ENCODE assay signal across 25 cellular contexts in the genomic region with DNA sequence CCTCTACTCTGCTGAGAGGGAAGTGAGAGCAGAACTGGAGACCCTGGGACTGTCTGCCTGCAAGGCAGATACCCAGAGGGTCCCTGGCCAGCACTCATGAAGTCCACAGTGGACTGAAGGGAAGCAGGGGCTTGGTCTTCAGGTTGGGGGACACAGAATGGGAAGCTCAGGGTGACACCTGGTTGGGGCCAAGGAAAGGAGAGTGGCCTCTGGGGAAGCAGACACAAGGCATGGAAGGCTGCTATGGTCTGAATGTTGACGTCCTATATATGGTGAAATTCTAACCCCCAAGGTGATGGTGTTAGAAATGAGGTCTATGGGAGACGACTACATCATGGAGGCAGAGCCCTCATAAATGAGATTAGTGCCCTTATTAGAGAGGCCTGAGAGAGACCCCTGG.
A peak's percentile ranks its signal among the peaks of the same experiment; 100 is the strongest.
DNase-seq lines count a peak whose midpoint lies in the region; ATAC-seq and TF ChIP-seq lines count a peak whose summit lies in the region.
"Had no signal": no experiment of that assay in that cellular context is flagged by ENCODE, and none has a peak within 500 bp of the region (broad histone marks: within the 10 kb centered on the region; RNA-seq: fewer than 3 reads in every experiment).

No MANE protein-coding gene starts in this region.

- H2AK5ac ChIP-seq in neuronal stem cell (ENCODE audit: low read depth, low read length), result no peak overlapping the region

- H3K79me1 ChIP-seq in neuronal stem cell (ENCODE audit: low read depth, low read length), result no peaks in the 10 kb centered on the region

- no peak overlapping the region for H4K91ac ChIP-seq in neuronal stem cell (ENCODE audit: low read depth, low read length, poor library complexity)

- H3K36me3 ChIP-seq in right atrium auricular region (no peaks in the 10 kb centered on the region), endodermal cell (ENCODE audit: control insufficient read depth, insufficient read depth, low read length) (no peaks in the 10 kb centered on the region), neuronal stem cell (replicated peaks in 1 of 2; ENCODE audit: control insufficient read depth in 2 of 2, insufficient read depth in 2 of 2, low read length in 2 of 2) (no peaks in the 10 kb centered on the region), vagina (no peaks in the 10 kb centered on the region), right lobe of liver (no peaks in the 10 kb centered on the region), tibial artery (no peaks in the 10 kb centered on the region)
- H3K36me3 ChIP-seq: BE2C; BLaER1 treated with 17β-estradiol and CSF1 and Interleukin-3, amounts not matched to agents 10 nM and 100 nM; HAP-1 had no signal

- DNase-seq in right atrium auricular region (ENCODE audit: low spot score) (peak; percentile 18), cardiac septum (ENCODE audit: low spot score) (no peak), endodermal cell (peak; percentile 26), neuronal stem cell (ENCODE audit: low spot score) (no peak), vagina (ENCODE audit: extremely low spot score in 2 of 2) (peak; percentile 61 to 81), right lobe of liver (no peak), tibial artery (no peak)
- DNase-seq in stimulated activated CD8-positive, alpha-beta memory T cell treated with anti-CD3 and anti-CD28 coated beads, Interleukin-4, amount 100 ng/mL, for 48 hours, result no peak
- DNase-seq: 8988T; ACHN; AML-193; BE2C; CD4-positive, alpha-beta T cell; CD8-positive, alpha-beta memory T cell; DMS 273 treated with DMSO at 0.1 percent for 48 hours; DMS79; EL; GDM1; HFFc6 had no signal

- peak overlapping the region; percentile 68 for H3K18ac ChIP-seq in neuronal stem cell (ENCODE audit: low read length)

- H3K27ac Mint-ChIP-seq in endodermal cell, result no peak overlapping the region
- H3K27ac Mint-ChIP-seq: CD14-positive monocyte; CD4-positive, alpha-beta T cell; CD8-positive, alpha-beta memory T cell; GM23338; HFFc6 had no signal

- no peak for TF ChIP-seq CTCF in right atrium auricular region (IDR thresholded peaks at IDR 0.05)
- no peak for TF ChIP-seq CTCF in endodermal cell (conservative IDR thresholded peaks at IDR 0.05)
- TF ChIP-seq CTCF in vagina (IDR thresholded peaks at IDR 0.05), result no peak
- no peak for TF ChIP-seq CTCF in right lobe of liver (IDR thresholded peaks at IDR 0.05)
- no peak for TF ChIP-seq CTCF in tibial artery (IDR thresholded peaks at IDR 0.05)

- no peak overlapping the region for H3K4me3 ChIP-seq in right atrium auricular region
- no peak overlapping the region for H3K4me3 ChIP-seq in endodermal cell (ENCODE audit: low read length)
- H3K4me3 ChIP-seq in neuronal stem cell (ENCODE audit: low read length in 2 of 2), result no peak overlapping the region
- H3K4me3 ChIP-seq in vagina, result no peak overlapping the region
- H3K4me3 ChIP-seq in right lobe of liver, result no peak overlapping the region
- H3K4me3 ChIP-seq in tibial artery, result no peak overlapping the region
- H3K4me3 ChIP-seq: A549; BLaER1 treated with 17β-estradiol and CSF1 and Interleukin-3, amounts not matched to agents 10 nM and 100 nM; GM12878; GM23338; HAP-1 had no signal

- no peak overlapping the region for H3K23ac ChIP-seq in neuronal stem cell (ENCODE audit: low read depth, low read length, poor library complexity)

- no peak overlapping the region for H3K27ac ChIP-seq in right atrium auricular region
- H3K27ac ChIP-seq in endodermal cell (ENCODE audit: low read depth, low read length), result no peak overlapping the region
- no peak overlapping the region for H3K27ac ChIP-seq in neuronal stem cell (replicated peaks; ENCODE audit: low read length)
- no peak overlapping the region for H3K27ac ChIP-seq in vagina
- H3K27ac ChIP-seq in right lobe of liver, result no peak overlapping the region
- no peak overlapping the region for H3K27ac ChIP-seq in tibial artery
- H3K27ac ChIP-seq: A549; BLaER1 treated with 17β-estradiol and CSF1 and Interleukin-3, amounts not matched to agents 10 nM and 100 nM had no signal

- no peak overlapping the region for H3K14ac ChIP-seq in neuronal stem cell (ENCODE audit: low read length)

- peaks cover 4% of the 10 kb centered on the region for H3K27me3 Mint-ChIP-seq in endodermal cell (ENCODE audit: insufficient read depth)

- no peak overlapping the region for H2BK12ac ChIP-seq in neuronal stem cell (ENCODE audit: low read length)

- no peak overlapping the region for H4K8ac ChIP-seq in neuronal stem cell (ENCODE audit: low read depth, low read length)

- H3K9me3 ChIP-seq in right atrium auricular region (peaks cover 0 to 3% of the 10 kb centered on the region in 2 donors), endodermal cell (ENCODE audit: control insufficient read depth, low read length) (peaks cover 15% of the 10 kb centered on the region), neuronal stem cell (replicated peaks in 1 of 2; ENCODE audit: control insufficient read depth in 2 of 2, insufficient read depth in 1 of 2, low read depth in 1 of 2, low read length in 2 of 2) (peaks cover 4 to 5% of the 10 kb centered on the region in 2 donors), vagina (no peaks in the 10 kb centered on the region), right lobe of liver (no peaks in the 10 kb centered on the region), tibial artery (no peaks in the 10 kb centered on the region)
- H3K9me3 ChIP-seq: A549, BE2C, HAP-1 had no signal

- H2AFZ ChIP-seq in neuronal stem cell (ENCODE audit: low read length), result no peak overlapping the region

- H3K27me3 ChIP-seq in right atrium auricular region (no peaks in the 10 kb centered on the region), endodermal cell (ENCODE audit: control insufficient read depth, insufficient read depth, low read length, poor library complexity, severe bottlenecking) (no peaks in the 10 kb centered on the region), neuronal stem cell (ENCODE audit: control insufficient read depth in 3 of 3, insufficient read depth in 3 of 3, low read depth in 1 of 3, low read length in 3 of 3) (peaks cover 0 to 3% (median 2%) of the 10 kb centered on the region in 3 experiments), vagina (no peaks in the 10 kb centered on the region), right lobe of liver (no peaks in the 10 kb centered on the region), tibial artery (peaks cover 0 to 2% of the 10 kb centered on the region in 2 donors)
- H3K27me3 ChIP-seq: BE2C; BLaER1 treated with 17β-estradiol and CSF1 and Interleukin-3, amounts not matched to agents 10 nM and 100 nM had no signal

- 97 to 100% methylated on average over 2 of the region's 2 CpGs for WGBS in endodermal cell (ENCODE audit: insufficient coverage in 1 of 2, insufficient read length in 1 of 2), 2 experiments
- no CpG with 5 or more reads among the region's 2 CpGs for WGBS in neuronal stem cell (ENCODE audit: extremely low coverage in 2 of 2, insufficient read length in 2 of 2, insufficient replicate concordance in 1 of 2), 2 donors
- WGBS in right lobe of liver (ENCODE audit: insufficient coverage, low coverage, low lambda C conversion rate, missing lambda C conversion rate), result 57% methylated on average over 2 of the region's 2 CpGs

- intact Hi-C loops in cardiac septum (cut with DNase I), result no loop called here
- intact Hi-C loops in vagina (cut with DNase I), result no loop called here
- intact Hi-C loops in right lobe of liver (cut with DNase I), result no loop called here
- intact Hi-C loops in tibial artery (cut with DNase I; ENCODE audit: low total_unique reads), result no loop called here

- H3K9ac ChIP-seq in endodermal cell (ENCODE audit: extremely low read depth, low read length, poor library complexity, severe bottlenecking) (no peak overlapping the region), neuronal stem cell (ENCODE audit: low read depth, low read length, poor library complexity) (no peak overlapping the region)
- H3K9ac ChIP-seq: BLaER1 treated with 17β-estradiol and CSF1 and Interleukin-3, amounts not matched to agents 10 nM and 100 nM had no signal

- ATAC-seq in right lobe of liver, result no peak
- ATAC-seq: A549, GM12878, GM23338 had no signal

- H3K36me3 Mint-ChIP-seq in endodermal cell (ENCODE audit: low read depth), result no peaks in the 10 kb centered on the region
- H3K36me3 Mint-ChIP-seq: CD14-positive monocyte; CD8-positive, alpha-beta memory T cell had no signal

- peaks cover 52% of the 10 kb centered on the region for H3K4me1 Mint-ChIP-seq in endodermal cell
- H3K4me1 Mint-ChIP-seq: CD14-positive monocyte; CD8-positive, alpha-beta memory T cell had no signal

- H2BK120ac ChIP-seq in neuronal stem cell (ENCODE audit: low read depth, low read length), result no peak overlapping the region

- TF ChIP-seq POLR2A in vagina (IDR thresholded peaks at IDR 0.05), result no peak
- no peak for TF ChIP-seq POLR2A in right lobe of liver (IDR thresholded peaks at IDR 0.05)

- no peak overlapping the region for H3K4me2 ChIP-seq in neuronal stem cell (ENCODE audit: insufficient read depth, low read length, poor library complexity, severe bottlenecking)
- H3K4me2 ChIP-seq: A549; BLaER1 treated with 17β-estradiol and CSF1 and Interleukin-3, amounts not matched to agents 10 nM and 100 nM; GM23338 had no signal

- H2BK5ac ChIP-seq in neuronal stem cell (ENCODE audit: low read length), result no peak overlapping the region

- H3K4ac ChIP-seq in neuronal stem cell (ENCODE audit: low read length), result no peak overlapping the region

- no peak overlapping the region for H2BK15ac ChIP-seq in neuronal stem cell (ENCODE audit: low read length)

- no peak overlapping the region for H3K4me3 Mint-ChIP-seq in endodermal cell
- H3K4me3 Mint-ChIP-seq: CD14-positive monocyte; CD4-positive, alpha-beta T cell; CD8-positive, alpha-beta memory T cell; GM23338; HFFc6 had no signal

- H3K4me1 ChIP-seq in right atrium auricular region (peaks cover 0 to 4% of the 10 kb centered on the region in 2 donors), endodermal cell (ENCODE audit: control insufficient read depth, insufficient read depth, low read length) (peaks cover 10% of the 10 kb centered on the region), neuronal stem cell (ENCODE audit: control insufficient read depth in 2 of 2, insufficient read depth in 1 of 2, low read depth in 1 of 2, low read length in 2 of 2) (peaks cover 16 to 30% of the 10 kb centered on the region in 2 donors), vagina (no peaks in the 10 kb centered on the region), right lobe of liver (no peaks in the 10 kb centered on the region), tibial artery (no peaks in the 10 kb centered on the region)
- H3K4me1 ChIP-seq: A549; BLaER1 treated with 17β-estradiol and CSF1 and Interleukin-3, amounts not matched to agents 10 nM and 100 nM; HAP-1 had no signal

- H3K9me3 Mint-ChIP-seq in endodermal cell, result peaks cover 20% of the 10 kb centered on the region
- H3K9me3 Mint-ChIP-seq: CD8-positive, alpha-beta memory T cell; HFFc6 had no signal

Comparison
In these comparisons a context has a peak if more than half of its experiments do, and no peak if none do; other contexts are left out.
1. DNase-seq: peak in right atrium auricular region (single experiment), endodermal cell (single experiment) and vagina (2 of 2); none in cardiac septum (single experiment), neuronal stem cell (single experiment), stimulated activated CD8-positive, alpha-beta memory T cell treated with anti-CD3 and anti-CD28 coated beads, Interleukin-4, amount 100 ng/mL, for 48 hours (single experiment), right lobe of liver (0 of 3) and tibial artery (0 of 2).